In genomic region chr14:31208546-31209424, GRCh38 we compare ENCODE assay signal across 8 cellular contexts. TPM values are rescaled to one million over a fixed set of nuclear protein-coding genes. Genes with fewer than 3 reads are reported as not detected.
DNase-seq lines count a peak whose midpoint lies in the region; ATAC-seq and TF ChIP-seq lines count a peak whose summit lies in the region.

No MANE protein-coding gene starts in this region.

- peak; percentile 33 for DNase-seq in activated CD4-positive, CD25-positive, alpha-beta regulatory T cell treated with anti-CD3 and anti-CD28 coated beads, Interleukin-2, amount 50 U/mL, for 72 hours
- DNase-seq in activated T-cell treated with anti-CD3 and anti-CD28 coated beads for 4 hours: peak; percentile 5
- DNase-seq in glutamatergic neuron: no peak
- DNase-seq in stimulated activated CD4-positive, alpha-beta T cell treated with anti-CD3 and anti-CD28 coated beads, Interleukin-2, amount 100 ng/mL, for 24 hours: peak; percentile 50 to 52
- DNase-seq in NK-92 (lab: John Stamatoyannopoulos, UW; ENCODE audit: unreplicated experiment): no peak
- no peak for DNase-seq in dermis blood vessel endothelial cell

- H3K36me3 Mint-ChIP-seq in glutamatergic neuron (ENCODE audit: unreplicated experiment): no peaks in the 10 kb centered on the region

- H3K27me3 Mint-ChIP-seq in glutamatergic neuron (ENCODE audit: unreplicated experiment): peaks cover 7% of the 10 kb centered on the region

- peak overlapping the region; percentile 98 for H3K27ac Mint-ChIP-seq in glutamatergic neuron (ENCODE audit: unreplicated experiment)

- no peak for ATAC-seq in activated CD4-positive, CD25-positive, alpha-beta regulatory T cell treated with anti-CD3 and anti-CD28 coated beads, Interleukin-2, amount 50 U/mL, for 24 hours
- ATAC-seq in GM18498 (IDR thresholded peaks at IDR 0.05; ENCODE audit: unreplicated experiment): no peak

- H3K4me1 Mint-ChIP-seq in glutamatergic neuron (ENCODE audit: low read depth, unreplicated experiment): peaks cover 17% of the 10 kb centered on the region

- peak overlapping the region; percentile 96 for H3K4me3 Mint-ChIP-seq in glutamatergic neuron (ENCODE audit: unreplicated experiment)

- peaks cover 5% of the 10 kb centered on the region for H3K9me3 Mint-ChIP-seq in glutamatergic neuron (ENCODE audit: unreplicated experiment)

- no peak for TF ChIP-seq CTCF in glutamatergic neuron (IDR thresholded peaks at IDR 0.05; ENCODE audit: partially characterized antibody, unreplicated experiment)

RNA-seq across cellular contexts. Expression of gene HECTD1, which starts 1.2 kb away (rescaled TPM):
- total RNA-seq in glutamatergic neuron (ENCODE audit: unreplicated experiment) (165 TPM), dermis blood vessel endothelial cell (303 and 339 TPM in 2 replicates)

Comparison
In these comparisons a context has a peak if more than half of its experiments do, and no peak if none do; other contexts are left out.
1. DNase-seq: peak in activated CD4-positive, CD25-positive, alpha-beta regulatory T cell treated with anti-CD3 and anti-CD28 coated beads, Interleukin-2, amount 50 U/mL, for 72 hours (single experiment), activated T-cell treated with anti-CD3 and anti-CD28 coated beads for 4 hours (single experiment) and stimulated activated CD4-positive, alpha-beta T cell treated with anti-CD3 and anti-CD28 coated beads, Interleukin-2, amount 100 ng/mL, for 24 hours (2 of 2); none in glutamatergic neuron (single experiment), NK-92 (single experiment) and dermis blood vessel endothelial cell (single experiment).